12 cellular contexts compared by ENCODE assay signal in the genomic region with DNA sequence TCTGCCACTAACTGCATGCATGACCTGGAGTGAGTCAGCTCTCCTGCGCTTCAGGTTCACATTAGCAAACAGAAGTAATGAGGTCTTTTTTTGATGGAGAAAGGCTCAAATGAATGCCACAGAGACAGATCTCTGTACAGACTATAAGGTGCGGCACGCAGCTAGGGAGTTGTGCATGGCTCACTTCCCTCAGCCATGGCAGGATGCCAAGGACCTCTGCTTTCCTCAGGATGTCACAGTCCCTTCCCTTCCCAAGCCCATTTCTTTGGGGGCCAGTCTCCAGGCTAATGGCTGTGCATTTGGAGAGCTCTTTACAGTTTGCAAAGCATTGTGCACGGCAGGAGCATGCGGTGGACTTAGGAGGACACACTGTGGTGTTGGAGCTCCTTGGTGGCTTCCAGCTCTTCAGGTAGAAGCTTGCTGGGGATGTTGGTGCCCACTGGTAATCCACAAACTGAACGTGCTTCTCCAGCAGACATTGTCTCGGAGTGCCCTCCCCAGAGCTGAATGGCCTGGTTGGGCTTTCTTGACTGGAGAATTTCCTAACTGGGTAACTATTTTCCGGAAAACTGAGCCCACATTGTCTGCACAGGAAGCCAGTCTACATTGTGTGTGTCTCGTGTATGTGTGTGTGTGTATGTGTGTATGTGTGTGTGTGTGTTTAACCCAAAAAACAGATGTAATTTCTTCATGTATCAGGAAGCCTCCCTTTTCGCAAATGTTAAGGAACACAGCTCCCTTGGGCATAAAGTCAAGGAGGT.
DNase-seq lines count a peak whose midpoint lies in the region; ATAC-seq, FAIRE-seq and TF ChIP-seq lines count a peak whose summit lies in the region.
"Had no signal": no experiment of that assay in that cellular context is flagged by ENCODE, and none has a peak within 500 bp of the region (broad histone marks: within the 10 kb centered on the region; RNA-seq: fewer than 3 reads in every experiment).

No MANE protein-coding gene starts in this region.

- H3K27ac ChIP-seq in kidney (ENCODE audit: low read depth in 2 of 2, low read length in 2 of 2) (peak overlapping the region in 1 of 2 donors; percentile 18), aorta (ENCODE audit: low read depth in 1 of 2, low read length in 2 of 2) (no peak overlapping the region)
- H3K27ac ChIP-seq: foreskin keratinocyte had no signal

- TF ChIP-seq CTCF in natural killer cell (IDR thresholded peaks at IDR 0.05) (no peak), astrocyte of the spinal cord (IDR thresholded peaks at IDR 0.05; ENCODE audit: low read depth, low read length) (no peak), kidney (IDR thresholded peaks at IDR 0.05; ENCODE audit: borderline replicate concordance, extremely low read depth, insufficient read depth) (peak; percentile 15)

- intact Hi-C loops in natural killer cell (cut with micrococcal nuclease): loop anchor here (5.0 kb wide), 1 partner anchor 32 kb away; no protein-coding TSS in a partner anchor
- intact Hi-C loops in kidney (cut with DNase I): no loop called here
- intact Hi-C loops in aorta (cut with DNase I): no loop called here

- H3K27me3 Mint-ChIP-seq in natural killer cell treated with Interleukin-12 subunit alpha and Interleukin-12 subunit beta and Interleukin-15 and Interleukin-18, amount 100 ng/mL, for 72 hours: peaks cover 34 to 43% of the 10 kb centered on the region in 2 donors
- peaks cover 36 to 46% of the 10 kb centered on the region in 2 donors for H3K27me3 Mint-ChIP-seq in natural killer cell (ENCODE audit: low read depth in 2 of 2)
- H3K27me3 Mint-ChIP-seq in stimulated activated naive CD8-positive, alpha-beta T cell treated with anti-CD3 and anti-CD28 coated beads, Interleukin-15, amount 100 ng/mL, for 72 hours: peaks cover 62% of the 10 kb centered on the region

- H3K36me3 Mint-ChIP-seq in natural killer cell treated with Interleukin-12 subunit alpha and Interleukin-12 subunit beta and Interleukin-15 and Interleukin-18, amount 100 ng/mL, for 72 hours: no peaks in the 10 kb centered on the region
- no peaks in the 10 kb centered on the region for H3K36me3 Mint-ChIP-seq in natural killer cell

- no peaks in the 10 kb centered on the region for H3K9me3 Mint-ChIP-seq in natural killer cell treated with Interleukin-12 subunit alpha and Interleukin-12 subunit beta and Interleukin-15 and Interleukin-18, amount 100 ng/mL, for 72 hours
- no peaks in the 10 kb centered on the region for H3K9me3 Mint-ChIP-seq in natural killer cell
- H3K9me3 Mint-ChIP-seq in stimulated activated naive CD8-positive, alpha-beta T cell treated with anti-CD3 and anti-CD28 coated beads, Interleukin-15, amount 100 ng/mL, for 72 hours: no peaks in the 10 kb centered on the region
- H3K9me3 Mint-ChIP-seq: activated CD4-positive, alpha-beta memory T cell treated with anti-CD3 and anti-CD28 coated beads, Interleukin-2, amount 10 ng/mL, durations not matched to agents 7 days and 5 days had no signal

- H3K27me3 ChIP-seq in aorta (ENCODE audit: control insufficient read depth in 1 of 2, insufficient read depth in 2 of 2, low read length in 1 of 2): no peaks in the 10 kb centered on the region

- H3K4me3 Mint-ChIP-seq in natural killer cell treated with Interleukin-12 subunit alpha and Interleukin-12 subunit beta and Interleukin-15 and Interleukin-18, amount 100 ng/mL, for 72 hours: no peak overlapping the region
- no peak overlapping the region for H3K4me3 Mint-ChIP-seq in natural killer cell
- no peak overlapping the region for H3K4me3 Mint-ChIP-seq in stimulated activated naive CD8-positive, alpha-beta T cell treated with anti-CD3 and anti-CD28 coated beads, Interleukin-15, amount 100 ng/mL, for 72 hours
- H3K4me3 Mint-ChIP-seq: activated CD4-positive, alpha-beta memory T cell treated with anti-CD3 and anti-CD28 coated beads, Interleukin-2, amount 10 ng/mL, durations not matched to agents 7 days and 5 days had no signal

- H3K36me3 ChIP-seq in kidney (ENCODE audit: control insufficient read depth in 1 of 2, insufficient read depth in 2 of 2, low read length in 2 of 2): no peaks in the 10 kb centered on the region
- no peaks in the 10 kb centered on the region for H3K36me3 ChIP-seq in aorta (ENCODE audit: control insufficient read depth in 1 of 2, insufficient read depth in 2 of 2, low read length in 1 of 2)

- no peak for ATAC-seq in natural killer cell treated with Interleukin-12 subunit alpha and Interleukin-12 subunit beta and Interleukin-15 and Interleukin-18, amount 100 ng/mL, for 72 hours
- no peak for ATAC-seq in natural killer cell
- ATAC-seq in aorta (ENCODE audit: low FRiP score): peak; percentile 23
- ATAC-seq in stimulated activated naive CD8-positive, alpha-beta T cell treated with anti-CD3 and anti-CD28 coated beads, Interleukin-15, amount 100 ng/mL, for 72 hours: no peak
- ATAC-seq in GM21526 (IDR thresholded peaks at IDR 0.05; ENCODE audit: low FRiP score, unreplicated experiment): no peak
- ATAC-seq: foreskin keratinocyte had no signal

- H3K9me3 ChIP-seq in kidney (ENCODE audit: control insufficient read depth in 1 of 2, low read length in 2 of 2) (no peaks in the 10 kb centered on the region), aorta (ENCODE audit: control insufficient read depth, low read length) (no peaks in the 10 kb centered on the region)

- peaks cover 41 to 44% of the 10 kb centered on the region in 2 donors for H3K4me1 ChIP-seq in kidney (ENCODE audit: control insufficient read depth in 1 of 2, insufficient read depth in 1 of 2, low read depth in 1 of 2, low read length in 2 of 2)
- no peaks in the 10 kb centered on the region for H3K4me1 ChIP-seq in aorta (ENCODE audit: control insufficient read depth in 1 of 2, insufficient read depth in 2 of 2, low read length in 2 of 2)

- 46% methylated on average over 10 of the region's 10 CpGs for WGBS in aorta, 2 donors

- H3K4me1 Mint-ChIP-seq in natural killer cell treated with Interleukin-12 subunit alpha and Interleukin-12 subunit beta and Interleukin-15 and Interleukin-18, amount 100 ng/mL, for 72 hours (ENCODE audit: low read depth in 2 of 2): peaks cover 30 to 35% of the 10 kb centered on the region in 2 donors
- peaks cover 34 to 44% of the 10 kb centered on the region in 2 donors for H3K4me1 Mint-ChIP-seq in natural killer cell
- peaks cover 75% of the 10 kb centered on the region for H3K4me1 Mint-ChIP-seq in stimulated activated naive CD8-positive, alpha-beta T cell treated with anti-CD3 and anti-CD28 coated beads, Interleukin-15, amount 100 ng/mL, for 72 hours

- in situ Hi-C loops in astrocyte of the spinal cord (cut with HindIII; ENCODE audit: low sequenced_read_pairs): no loop called here

- DNase-seq in natural killer cell treated with Interleukin-12 subunit alpha and Interleukin-12 subunit beta and Interleukin-15 and Interleukin-18, amount 100 ng/mL, for 72 hours (ENCODE audit: low spot score): peak; percentile 54
- DNase-seq in natural killer cell: no peak
- peak; percentile 12 for DNase-seq in astrocyte of the spinal cord (ENCODE audit: low read depth, low spot score)
- peak; percentile 80 for DNase-seq in kidney
- DNase-seq in aorta: peak in 1 of 2 donors; percentile 69
- no peak for DNase-seq in cerebellum (ENCODE audit: low spot score)
- no peak for DNase-seq in stimulated activated naive CD8-positive, alpha-beta T cell treated with anti-CD3 and anti-CD28 coated beads, Interleukin-15, amount 100 ng/mL, for 72 hours
- DNase-seq: activated CD4-positive, alpha-beta memory T cell treated with anti-CD3 and anti-CD28 coated beads, Interleukin-2, amount 10 ng/mL, durations not matched to agents 7 days and 5 days; foreskin keratinocyte; midbrain; NCI-H1048 had no signal

- H3K27ac Mint-ChIP-seq in natural killer cell treated with Interleukin-12 subunit alpha and Interleukin-12 subunit beta and Interleukin-15 and Interleukin-18, amount 100 ng/mL, for 72 hours: no peak overlapping the region
- no peak overlapping the region for H3K27ac Mint-ChIP-seq in natural killer cell
- peak overlapping the region in 1 of 2 donors; percentile 2 for H3K27ac Mint-ChIP-seq in stimulated activated naive CD8-positive, alpha-beta T cell treated with anti-CD3 and anti-CD28 coated beads, Interleukin-15, amount 100 ng/mL, for 72 hours
- H3K27ac Mint-ChIP-seq: activated CD4-positive, alpha-beta memory T cell treated with anti-CD3 and anti-CD28 coated beads, Interleukin-2, amount 10 ng/mL, durations not matched to agents 7 days and 5 days had no signal

- H3K9ac ChIP-seq in kidney (ENCODE audit: low read length in 2 of 2): no peak overlapping the region

- no peak overlapping the region for H3K4me3 ChIP-seq in astrocyte of the spinal cord (ENCODE audit: low read depth, low read length)
- H3K4me3 ChIP-seq in kidney (ENCODE audit: low read length in 2 of 2): no peak overlapping the region
- no peak overlapping the region for H3K4me3 ChIP-seq in aorta (ENCODE audit: low read length in 2 of 2)

- FAIRE-seq in kidney (lab: Jason Lieb, UNC): no peak

Comparison
In these comparisons a context has a peak if more than half of its experiments do, and no peak if none do; other contexts are left out.
1. DNase-seq: peak in natural killer cell treated with Interleukin-12 subunit alpha and Interleukin-12 subunit beta and Interleukin-15 and Interleukin-18, amount 100 ng/mL, for 72 hours (single experiment), astrocyte of the spinal cord (single experiment) and kidney (single experiment); none in natural killer cell (single experiment), cerebellum (single experiment) and stimulated activated naive CD8-positive, alpha-beta T cell treated with anti-CD3 and anti-CD28 coated beads, Interleukin-15, amount 100 ng/mL, for 72 hours (0 of 2).